ENCODE assay signal across 1 cellular context in genomic region chr5:135037519-135038201, GRCh38.
TF ChIP-seq lines count a peak whose summit lies in the region.

No MANE protein-coding gene starts in this region.

TF ChIP-seq in WTC11, 78 proteins besides CTCF, POLR2A, EP300 and RAD21 (continued from another document):
- TF ChIP-seq, protein P1, sequence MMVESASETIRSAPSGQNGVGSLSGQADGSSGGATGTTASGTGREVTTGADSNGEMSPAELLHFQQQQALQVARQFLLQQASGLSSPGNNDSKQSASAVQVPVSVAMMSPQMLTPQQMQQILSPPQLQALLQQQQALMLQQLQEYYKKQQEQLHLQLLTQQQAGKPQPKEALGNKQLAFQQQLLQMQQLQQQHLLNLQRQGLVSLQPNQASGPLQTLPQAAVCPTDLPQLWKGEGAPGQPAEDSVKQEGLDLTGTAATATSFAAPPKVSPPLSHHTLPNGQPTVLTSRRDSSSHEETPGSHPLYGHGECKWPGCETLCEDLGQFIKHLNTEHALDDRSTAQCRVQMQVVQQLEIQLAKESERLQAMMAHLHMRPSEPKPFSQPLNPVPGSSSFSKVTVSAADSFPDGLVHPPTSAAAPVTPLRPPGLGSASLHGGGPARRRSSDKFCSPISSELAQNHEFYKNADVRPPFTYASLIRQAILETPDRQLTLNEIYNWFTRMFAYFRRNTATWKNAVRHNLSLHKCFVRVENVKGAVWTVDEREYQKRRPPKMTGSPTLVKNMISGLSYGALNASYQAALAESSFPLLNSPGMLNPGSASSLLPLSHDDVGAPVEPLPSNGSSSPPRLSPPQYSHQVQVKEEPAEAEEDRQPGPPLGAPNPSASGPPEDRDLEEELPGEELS (CRISPR knock-in tag; IDR thresholded peaks at IDR 0.05) = no peak
- TF ChIP-seq, protein P2, sequence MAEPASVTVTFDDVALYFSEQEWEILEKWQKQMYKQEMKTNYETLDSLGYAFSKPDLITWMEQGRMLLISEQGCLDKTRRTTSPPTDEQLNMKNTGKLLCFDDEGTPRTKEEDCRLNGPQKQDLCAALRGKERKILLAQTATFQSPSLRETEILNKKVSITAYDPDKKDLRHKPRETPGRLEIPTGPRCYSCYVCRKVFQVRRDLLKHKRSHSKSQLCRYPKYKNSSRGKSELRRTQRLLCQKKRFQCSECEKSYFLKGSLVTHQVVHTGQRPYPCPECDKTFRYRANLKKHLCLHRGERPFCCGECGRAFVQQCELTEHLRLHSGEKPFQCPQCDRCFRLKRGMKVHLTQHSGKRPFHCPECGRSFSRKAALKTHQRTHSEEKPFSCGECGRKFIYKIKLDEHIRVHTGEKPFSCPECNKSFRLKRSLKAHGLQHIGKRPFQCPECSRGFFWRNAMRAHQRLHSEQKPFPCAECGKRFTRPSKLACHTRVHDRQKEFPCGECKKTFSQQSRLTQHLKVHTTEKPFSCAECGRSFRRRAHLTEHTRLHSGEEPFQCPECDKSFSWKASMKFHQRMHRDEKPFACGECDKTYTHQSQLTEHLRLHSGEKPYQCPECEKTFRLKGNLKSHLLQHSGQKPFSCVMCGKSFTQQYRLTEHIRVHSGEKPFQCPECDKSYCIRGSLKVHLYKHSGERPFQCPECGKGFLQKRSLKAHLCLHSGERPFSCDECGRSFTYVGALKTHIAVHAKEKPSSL (CRISPR knock-in tag; conservative IDR thresholded peaks at IDR 0.05) = no peak
- TF ChIP-seq CREB1 (CRISPR knock-in tag; IDR thresholded peaks at IDR 0.05) (no peak), SMAD3 (CRISPR knock-in tag; IDR thresholded peaks at IDR 0.05; ENCODE audit: borderline replicate concordance) (no peak), EMX1 (CRISPR knock-in tag; IDR thresholded peaks at IDR 0.05) (no peak), TCF7 (CRISPR knock-in tag; IDR thresholded peaks at IDR 0.05; ENCODE audit: low read depth) (no peak), ZNF416 (CRISPR knock-in tag; IDR thresholded peaks at IDR 0.05) (no peak), RELA (CRISPR knock-in tag; IDR thresholded peaks at IDR 0.05; ENCODE audit: borderline replicate concordance) (no peak), FOXK1 (CRISPR knock-in tag; IDR thresholded peaks at IDR 0.05) (no peak), MLX (CRISPR knock-in tag; IDR thresholded peaks at IDR 0.05) (no peak), GABPB1 (CRISPR knock-in tag; IDR thresholded peaks at IDR 0.05) (no peak), IRF2 (CRISPR knock-in tag; IDR thresholded peaks at IDR 0.05; ENCODE audit: borderline replicate concordance, low read depth) (no peak)
- TF ChIP-seq, protein P3, sequence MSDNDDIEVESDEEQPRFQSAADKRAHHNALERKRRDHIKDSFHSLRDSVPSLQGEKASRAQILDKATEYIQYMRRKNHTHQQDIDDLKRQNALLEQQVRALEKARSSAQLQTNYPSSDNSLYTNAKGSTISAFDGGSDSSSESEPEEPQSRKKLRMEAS (CRISPR knock-in tag; IDR thresholded peaks at IDR 0.05) = no peak
- TF ChIP-seq, protein P4, sequence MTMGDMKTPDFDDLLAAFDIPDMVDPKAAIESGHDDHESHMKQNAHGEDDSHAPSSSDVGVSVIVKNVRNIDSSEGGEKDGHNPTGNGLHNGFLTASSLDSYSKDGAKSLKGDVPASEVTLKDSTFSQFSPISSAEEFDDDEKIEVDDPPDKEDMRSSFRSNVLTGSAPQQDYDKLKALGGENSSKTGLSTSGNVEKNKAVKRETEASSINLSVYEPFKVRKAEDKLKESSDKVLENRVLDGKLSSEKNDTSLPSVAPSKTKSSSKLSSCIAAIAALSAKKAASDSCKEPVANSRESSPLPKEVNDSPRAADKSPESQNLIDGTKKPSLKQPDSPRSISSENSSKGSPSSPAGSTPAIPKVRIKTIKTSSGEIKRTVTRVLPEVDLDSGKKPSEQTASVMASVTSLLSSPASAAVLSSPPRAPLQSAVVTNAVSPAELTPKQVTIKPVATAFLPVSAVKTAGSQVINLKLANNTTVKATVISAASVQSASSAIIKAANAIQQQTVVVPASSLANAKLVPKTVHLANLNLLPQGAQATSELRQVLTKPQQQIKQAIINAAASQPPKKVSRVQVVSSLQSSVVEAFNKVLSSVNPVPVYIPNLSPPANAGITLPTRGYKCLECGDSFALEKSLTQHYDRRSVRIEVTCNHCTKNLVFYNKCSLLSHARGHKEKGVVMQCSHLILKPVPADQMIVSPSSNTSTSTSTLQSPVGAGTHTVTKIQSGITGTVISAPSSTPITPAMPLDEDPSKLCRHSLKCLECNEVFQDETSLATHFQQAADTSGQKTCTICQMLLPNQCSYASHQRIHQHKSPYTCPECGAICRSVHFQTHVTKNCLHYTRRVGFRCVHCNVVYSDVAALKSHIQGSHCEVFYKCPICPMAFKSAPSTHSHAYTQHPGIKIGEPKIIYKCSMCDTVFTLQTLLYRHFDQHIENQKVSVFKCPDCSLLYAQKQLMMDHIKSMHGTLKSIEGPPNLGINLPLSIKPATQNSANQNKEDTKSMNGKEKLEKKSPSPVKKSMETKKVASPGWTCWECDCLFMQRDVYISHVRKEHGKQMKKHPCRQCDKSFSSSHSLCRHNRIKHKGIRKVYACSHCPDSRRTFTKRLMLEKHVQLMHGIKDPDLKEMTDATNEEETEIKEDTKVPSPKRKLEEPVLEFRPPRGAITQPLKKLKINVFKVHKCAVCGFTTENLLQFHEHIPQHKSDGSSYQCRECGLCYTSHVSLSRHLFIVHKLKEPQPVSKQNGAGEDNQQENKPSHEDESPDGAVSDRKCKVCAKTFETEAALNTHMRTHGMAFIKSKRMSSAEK (CRISPR knock-in tag; IDR thresholded peaks at IDR 0.05; ENCODE audit: borderline replicate concordance) = no peak
- TF ChIP-seq, protein P5, sequence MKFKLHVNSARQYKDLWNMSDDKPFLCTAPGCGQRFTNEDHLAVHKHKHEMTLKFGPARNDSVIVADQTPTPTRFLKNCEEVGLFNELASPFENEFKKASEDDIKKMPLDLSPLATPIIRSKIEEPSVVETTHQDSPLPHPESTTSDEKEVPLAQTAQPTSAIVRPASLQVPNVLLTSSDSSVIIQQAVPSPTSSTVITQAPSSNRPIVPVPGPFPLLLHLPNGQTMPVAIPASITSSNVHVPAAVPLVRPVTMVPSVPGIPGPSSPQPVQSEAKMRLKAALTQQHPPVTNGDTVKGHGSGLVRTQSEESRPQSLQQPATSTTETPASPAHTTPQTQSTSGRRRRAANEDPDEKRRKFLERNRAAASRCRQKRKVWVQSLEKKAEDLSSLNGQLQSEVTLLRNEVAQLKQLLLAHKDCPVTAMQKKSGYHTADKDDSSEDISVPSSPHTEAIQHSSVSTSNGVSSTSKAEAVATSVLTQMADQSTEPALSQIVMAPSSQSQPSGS (CRISPR knock-in tag; IDR thresholded peaks at IDR 0.05; ENCODE audit: borderline replicate concordance, low read depth) = no peak
- TF ChIP-seq, protein P6, sequence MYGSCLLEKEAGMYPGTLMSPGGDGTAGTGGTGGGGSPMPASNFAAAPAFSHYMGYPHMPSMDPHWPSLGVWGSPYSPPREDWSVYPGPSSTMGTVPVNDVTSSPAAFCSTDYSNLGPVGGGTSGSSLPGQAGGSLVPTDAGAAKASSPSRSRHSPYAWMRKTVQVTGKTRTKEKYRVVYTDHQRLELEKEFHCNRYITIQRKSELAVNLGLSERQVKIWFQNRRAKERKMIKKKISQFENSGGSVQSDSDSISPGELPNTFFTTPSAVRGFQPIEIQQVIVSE (CRISPR knock-in tag; IDR thresholded peaks at IDR 0.05; ENCODE audit: borderline replicate concordance) = no peak
